1 cellular context compared by ENCODE assay signal in the genomic region with DNA sequence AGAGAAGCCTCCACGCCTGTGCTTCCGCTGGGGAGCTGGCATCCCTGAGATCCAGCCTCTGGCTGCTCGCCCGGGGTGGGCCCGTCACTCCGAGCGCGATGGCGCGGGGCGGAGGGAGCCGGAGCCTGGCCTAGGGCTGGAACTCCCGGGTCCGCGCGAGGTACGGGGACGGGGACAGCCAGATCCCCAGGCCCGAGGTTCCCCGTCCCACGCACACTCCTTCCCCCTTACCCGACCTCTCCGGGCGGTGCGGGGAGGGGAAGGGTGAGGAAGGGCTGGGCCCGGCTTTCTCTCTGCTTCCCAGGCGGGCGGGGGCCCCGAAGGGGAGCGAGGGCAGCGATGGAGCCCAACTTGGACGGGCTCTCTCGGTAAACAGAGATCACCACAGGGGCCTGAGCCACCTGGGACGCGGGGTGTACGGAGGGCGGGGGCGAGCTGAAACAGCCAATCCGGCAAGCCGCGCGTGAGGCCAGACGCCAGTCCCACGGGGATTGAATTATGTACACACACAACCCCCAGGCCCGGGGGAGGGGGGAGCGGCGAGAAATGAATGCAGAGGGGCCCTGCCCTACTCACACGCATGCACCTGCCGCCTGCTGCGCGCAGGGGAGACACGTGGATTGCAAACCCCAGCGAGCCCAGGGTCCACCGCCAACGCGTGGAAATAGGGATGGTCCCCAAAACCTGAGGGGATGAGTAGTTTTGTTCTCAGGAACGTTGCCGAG.
TF ChIP-seq lines count a peak whose summit lies in the region.

Gene SLC16A11, minus strand, starts transcription at position 549 of the 725 bp plus-strand sequence. CDS start 579 bp downstream, outside the sequence.

TF ChIP-seq in GM12878, 131 proteins besides CTCF, POLR2A, EP300 and RAD21 (continued from another document and continues in another):
- TF ChIP-seq ATF2 (IDR thresholded peaks at IDR 0.05; ENCODE audit: low read length) (no peak), ASH2L (IDR thresholded peaks at IDR 0.05; ENCODE audit: borderline replicate concordance, low read depth) (no peak), BMI1 (IDR thresholded peaks at IDR 0.05; ENCODE audit: borderline replicate concordance) (no peak), SREBF2 (IDR thresholded peaks at IDR 0.05; ENCODE audit: low read length) (no peak), MXI1 (IDR thresholded peaks at IDR 0.05; ENCODE audit: low read depth, low read length) (peak; percentile 71), SUPT20H (IDR thresholded peaks at IDR 0.05; ENCODE audit: borderline replicate concordance, control insufficient read depth, low read depth, low read length) (no peak), ZNF384 (IDR thresholded peaks at IDR 0.05; ENCODE audit: borderline replicate concordance, low read depth, low read length) (no peak), ZNF592 (IDR thresholded peaks at IDR 0.05) (no peak), EGR1 (IDR thresholded peaks at IDR 0.05; ENCODE audit: borderline replicate concordance in 1 of 2, low read depth in 2 of 2, low read length in 2 of 2) (0 out of 3 replicates have a peak, but pooled peaks of 1 of the 2 experiments have one; percentile 58), HDAC2 (IDR thresholded peaks at IDR 0.05) (no peak), NBN (IDR thresholded peaks at IDR 0.05) (0 out of 2 replicates have a peak, but pooled peaks have one; percentile 28), TBL1XR1 (IDR thresholded peaks at IDR 0.05; ENCODE audit: low read depth, low read length) (no peak), BHLHE40 (IDR thresholded peaks at IDR 0.05; ENCODE audit: borderline replicate concordance in 1 of 2, low read depth in 2 of 2, low read length in 1 of 2) (peak; percentile 75 to 92; a peak in 3 of 4 replicates), SUZ12 (IDR thresholded peaks at IDR 0.05; ENCODE audit: unreplicated experiment) (peak; percentile 28), ZNF622 (IDR thresholded peaks at IDR 0.05) (no peak), CREB1 (IDR thresholded peaks at IDR 0.05; ENCODE audit: low read depth) (no peak), STAT1 (conservative IDR thresholded peaks at IDR 0.05) (no peak), ZNF207 (IDR thresholded peaks at IDR 0.05; ENCODE audit: borderline replicate concordance) (no peak), ZNF24 (IDR thresholded peaks at IDR 0.05) (no peak), HDAC6 (IDR thresholded peaks at IDR 0.05; ENCODE audit: unreplicated experiment) (no peak), CEBPZ (IDR thresholded peaks at IDR 0.05; ENCODE audit: low read depth, low read length) (no peak), ESRRA (IDR thresholded peaks at IDR 0.05; ENCODE audit: low read length) (no peak), EZH2 (IDR thresholded peaks at IDR 0.05; ENCODE audit: borderline replicate concordance, control insufficient read depth, low read depth, low read length) (no peak), NKRF (conservative IDR thresholded peaks at IDR 0.05) (no peak), MEF2A (IDR thresholded peaks at IDR 0.05; ENCODE audit: insufficient read depth, low read depth, low read length) (no peak), POLR2AphosphoS5 (IDR thresholded peaks at IDR 0.05; ENCODE audit: low read length) (no peak), PAX5 (IDR thresholded peaks at IDR 0.05; ENCODE audit: borderline replicate concordance, low read depth, low read length) (no peak), BACH1 (IDR thresholded peaks at IDR 0.05; ENCODE audit: borderline replicate concordance) (0 out of 2 replicates have a peak, but pooled peaks have one; percentile 23), ZSCAN29 (IDR thresholded peaks at IDR 0.05) (no peak), MTA2 (IDR thresholded peaks at IDR 0.05; ENCODE audit: low read depth) (peak; percentile 17; the same call in 1 of the 2 replicates), SMC3 (IDR thresholded peaks at IDR 0.05; ENCODE audit: borderline replicate concordance, low read length) (no peak), FOXM1 (IDR thresholded peaks at IDR 0.05; ENCODE audit: low read depth, low read length) (no peak), RUNX3 (IDR thresholded peaks at IDR 0.05; ENCODE audit: low read length) (no peak), SIN3A (IDR thresholded peaks at IDR 0.05; ENCODE audit: low read depth, low read length) (no peak)
- TF ChIP-seq, protein P1, sequence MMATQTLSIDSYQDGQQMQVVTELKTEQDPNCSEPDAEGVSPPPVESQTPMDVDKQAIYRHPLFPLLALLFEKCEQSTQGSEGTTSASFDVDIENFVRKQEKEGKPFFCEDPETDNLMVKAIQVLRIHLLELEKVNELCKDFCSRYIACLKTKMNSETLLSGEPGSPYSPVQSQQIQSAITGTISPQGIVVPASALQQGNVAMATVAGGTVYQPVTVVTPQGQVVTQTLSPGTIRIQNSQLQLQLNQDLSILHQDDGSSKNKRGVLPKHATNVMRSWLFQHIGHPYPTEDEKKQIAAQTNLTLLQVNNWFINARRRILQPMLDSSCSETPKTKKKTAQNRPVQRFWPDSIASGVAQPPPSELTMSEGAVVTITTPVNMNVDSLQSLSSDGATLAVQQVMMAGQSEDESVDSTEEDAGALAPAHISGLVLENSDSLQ (IDR thresholded peaks at IDR 0.05), result no peak
- TF ChIP-seq, protein P2, sequence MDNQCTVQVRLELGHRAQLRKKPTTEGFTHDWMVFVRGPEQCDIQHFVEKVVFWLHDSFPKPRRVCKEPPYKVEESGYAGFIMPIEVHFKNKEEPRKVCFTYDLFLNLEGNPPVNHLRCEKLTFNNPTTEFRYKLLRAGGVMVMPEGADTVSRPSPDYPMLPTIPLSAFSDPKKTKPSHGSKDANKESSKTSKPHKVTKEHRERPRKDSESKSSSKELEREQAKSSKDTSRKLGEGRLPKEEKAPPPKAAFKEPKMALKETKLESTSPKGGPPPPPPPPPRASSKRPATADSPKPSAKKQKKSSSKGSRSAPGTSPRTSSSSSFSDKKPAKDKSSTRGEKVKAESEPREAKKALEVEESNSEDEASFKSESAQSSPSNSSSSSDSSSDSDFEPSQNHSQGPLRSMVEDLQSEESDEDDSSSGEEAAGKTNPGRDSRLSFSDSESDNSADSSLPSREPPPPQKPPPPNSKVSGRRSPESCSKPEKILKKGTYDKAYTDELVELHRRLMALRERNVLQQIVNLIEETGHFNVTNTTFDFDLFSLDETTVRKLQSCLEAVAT (IDR thresholded peaks at IDR 0.05), result peak; percentile 21; the same call in 1 of the 2 replicates
- TF ChIP-seq, protein P3, sequence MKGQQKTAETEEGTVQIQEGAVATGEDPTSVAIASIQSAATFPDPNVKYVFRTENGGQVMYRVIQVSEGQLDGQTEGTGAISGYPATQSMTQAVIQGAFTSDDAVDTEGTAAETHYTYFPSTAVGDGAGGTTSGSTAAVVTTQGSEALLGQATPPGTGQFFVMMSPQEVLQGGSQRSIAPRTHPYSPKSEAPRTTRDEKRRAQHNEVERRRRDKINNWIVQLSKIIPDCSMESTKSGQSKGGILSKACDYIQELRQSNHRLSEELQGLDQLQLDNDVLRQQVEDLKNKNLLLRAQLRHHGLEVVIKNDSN (IDR thresholded peaks at IDR 0.05; ENCODE audit: borderline replicate concordance, extremely low read length, insufficient read depth, low read depth, low read length), result no peak
- TF ChIP-seq, protein P4, sequence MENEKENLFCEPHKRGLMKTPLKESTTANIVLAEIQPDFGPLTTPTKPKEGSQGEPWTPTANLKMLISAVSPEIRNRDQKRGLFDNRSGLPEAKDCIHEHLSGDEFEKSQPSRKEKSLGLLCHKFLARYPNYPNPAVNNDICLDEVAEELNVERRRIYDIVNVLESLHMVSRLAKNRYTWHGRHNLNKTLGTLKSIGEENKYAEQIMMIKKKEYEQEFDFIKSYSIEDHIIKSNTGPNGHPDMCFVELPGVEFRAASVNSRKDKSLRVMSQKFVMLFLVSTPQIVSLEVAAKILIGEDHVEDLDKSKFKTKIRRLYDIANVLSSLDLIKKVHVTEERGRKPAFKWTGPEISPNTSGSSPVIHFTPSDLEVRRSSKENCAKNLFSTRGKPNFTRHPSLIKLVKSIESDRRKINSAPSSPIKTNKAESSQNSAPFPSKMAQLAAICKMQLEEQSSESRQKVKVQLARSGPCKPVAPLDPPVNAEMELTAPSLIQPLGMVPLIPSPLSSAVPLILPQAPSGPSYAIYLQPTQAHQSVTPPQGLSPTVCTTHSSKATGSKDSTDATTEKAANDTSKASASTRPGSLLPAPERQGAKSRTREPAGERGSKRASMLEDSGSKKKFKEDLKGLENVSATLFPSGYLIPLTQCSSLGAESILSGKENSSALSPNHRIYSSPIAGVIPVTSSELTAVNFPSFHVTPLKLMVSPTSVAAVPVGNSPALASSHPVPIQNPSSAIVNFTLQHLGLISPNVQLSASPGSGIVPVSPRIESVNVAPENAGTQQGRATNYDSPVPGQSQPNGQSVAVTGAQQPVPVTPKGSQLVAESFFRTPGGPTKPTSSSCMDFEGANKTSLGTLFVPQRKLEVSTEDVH (IDR thresholded peaks at IDR 0.05; ENCODE audit: low read depth, partially characterized antibody), result no peak
